17 cellular contexts compared by ENCODE assay signal in genomic region chr3:149673393-149673792, GRCh38.
"Had no signal": no experiment of that assay in that cellular context is flagged by ENCODE, and none has a peak within 500 bp of the region (broad histone marks: within the 10 kb centered on the region; RNA-seq: fewer than 3 reads in every experiment).

No MANE protein-coding gene starts in this region.

- H3K36me3 ChIP-seq: heart left ventricle, upper lobe of left lung had no signal

- H3K4me1 ChIP-seq: body of pancreas, heart left ventricle, upper lobe of left lung had no signal

- ATAC-seq: body of pancreas; effector memory CD8-positive, alpha-beta T cell; heart left ventricle; left ventricle myocardium superior; sciatic nerve had no signal

- DNase-seq: activated CD4-positive, alpha-beta T cell treated with anti-CD3 and anti-CD28 coated beads for 4 hours; activated CD8-positive, alpha-beta memory T cell treated with anti-CD3 and anti-CD28 coated beads for 24 hours; activated naive CD4-positive, alpha-beta T cell treated with Interleukin-2 at 50 U/mL for 16 hours; body of pancreas; effector memory CD8-positive, alpha-beta T cell; erythroblast; foreskin melanocyte; heart left ventricle; kidney; left ventricle myocardium superior; mesenchymal stem cell; nephron progenitor cell; stimulated activated CD4-positive, alpha-beta T cell treated with anti-CD3 and anti-CD28 coated beads, Interleukin-12 subunit alpha, Interleukin-12 subunit beta, amount 100 ng/mL, for 4 hours; stimulated activated naive CD4-positive, alpha-beta T cell treated with Interleukin-2 at 50 U/mL for 16 hours; T1000; upper lobe of left lung had no signal

- H3K9me3 ChIP-seq: body of pancreas, heart left ventricle, upper lobe of left lung had no signal

- H3K4me3 ChIP-seq: body of pancreas, heart left ventricle, upper lobe of left lung had no signal

- H3K27ac ChIP-seq: body of pancreas, heart left ventricle, upper lobe of left lung had no signal

- H3K27me3 ChIP-seq: body of pancreas, heart left ventricle, upper lobe of left lung had no signal
